Comparison of ENCODE assay signal across 19 cellular contexts in the genomic region with DNA sequence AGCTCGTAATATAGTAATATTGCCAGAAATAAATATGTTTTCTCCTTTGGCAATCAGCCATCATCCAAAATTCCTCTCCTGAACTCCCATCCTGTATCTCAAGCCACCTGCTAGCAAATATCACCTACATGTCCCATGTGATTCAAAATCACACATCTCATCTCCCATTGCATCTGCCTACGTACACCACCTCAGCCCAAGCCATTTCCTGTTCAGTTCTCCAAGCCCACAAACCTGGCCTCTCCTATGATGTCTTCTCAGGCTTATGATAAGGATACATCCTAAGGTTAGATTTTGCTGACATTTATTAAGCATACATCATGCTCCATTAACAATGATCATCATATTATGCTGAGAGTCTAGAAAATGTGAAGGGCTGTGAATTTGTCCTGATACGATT. TPM values are rescaled to one million over a fixed set of nuclear protein-coding genes. Genes with fewer than 3 reads are reported as not detected.
A peak's percentile ranks its signal among the peaks of the same experiment; 100 is the strongest.
DNase-seq lines count a peak whose midpoint lies in the region; ATAC-seq, FAIRE-seq and TF ChIP-seq lines count a peak whose summit lies in the region.
"Had no signal": no experiment of that assay in that cellular context is flagged by ENCODE, and none has a peak within 500 bp of the region (broad histone marks: within the 10 kb centered on the region; RNA-seq: fewer than 3 reads in every experiment).

No MANE protein-coding gene starts in this region.

- intact Hi-C loops in K562 (cut with micrococcal nuclease) = no loop called here

- no peak overlapping the region for H3K27ac ChIP-seq in K562 (ENCODE audit: extremely low read depth, low read depth, low read length)
- H3K27ac ChIP-seq: A549; BLaER1 treated with 17β-estradiol and CSF1 and Interleukin-3, amounts not matched to agents 10 nM and 100 nM; RWPE1 had no signal

- H3K27ac Mint-ChIP-seq in activated naive CD8-positive, alpha-beta T cell = peak overlapping the region; percentile 36
- H3K27ac Mint-ChIP-seq in activated naive CD8-positive, alpha-beta T cell treated with anti-CD3 and anti-CD28 coated beads for 36 hours = no peak overlapping the region
- H3K27ac Mint-ChIP-seq in T-helper 2 cell treated with Interferon-gamma antibody and Interleukin-4, amounts not matched to agents 5 μg/mL and 100 μg/mL, for 36 hours = peak overlapping the region; percentile 28
- H3K27ac Mint-ChIP-seq in endothelial cell (ENCODE audit: unreplicated experiment) = no peak overlapping the region
- H3K27ac Mint-ChIP-seq: HFFc6 had no signal

- no peak overlapping the region for H3K9ac ChIP-seq in K562 (ENCODE audit: insufficient read depth in 1 of 2, low read depth in 2 of 2, low read length in 2 of 2)
- H3K9ac ChIP-seq: BLaER1 treated with 17β-estradiol and CSF1 and Interleukin-3, amounts not matched to agents 10 nM and 100 nM had no signal

- no peaks in the 10 kb centered on the region for H3K9me3 Mint-ChIP-seq in activated naive CD8-positive, alpha-beta T cell (ENCODE audit: low read depth)
- H3K9me3 Mint-ChIP-seq in activated naive CD8-positive, alpha-beta T cell treated with anti-CD3 and anti-CD28 coated beads for 36 hours = no peaks in the 10 kb centered on the region
- H3K9me3 Mint-ChIP-seq in T-helper 2 cell treated with Interferon-gamma antibody and Interleukin-4, amounts not matched to agents 5 μg/mL and 100 μg/mL, for 36 hours = no peaks in the 10 kb centered on the region
- H3K9me3 Mint-ChIP-seq in endothelial cell (ENCODE audit: unreplicated experiment) = no peaks in the 10 kb centered on the region
- H3K9me3 Mint-ChIP-seq: HFFc6 had no signal

- H4K20me1 ChIP-seq in K562 (replicated peaks; ENCODE audit: control insufficient read depth, insufficient read depth, low read length) = no peaks in the 10 kb centered on the region

- no peaks in the 10 kb centered on the region for H3K4me1 ChIP-seq in K562 (replicated peaks in 1 of 2; ENCODE audit: control insufficient read depth in 2 of 2, insufficient read depth in 2 of 2, low read length in 2 of 2)
- H3K4me1 ChIP-seq: A549; BLaER1 treated with 17β-estradiol and CSF1 and Interleukin-3, amounts not matched to agents 10 nM and 100 nM had no signal

- H3K9me1 ChIP-seq in K562 (ENCODE audit: control insufficient read depth, insufficient read depth, low read length) = no peaks in the 10 kb centered on the region

- CTCF ChIA-PET in K562 (lab: Yijun Ruan, JAX; ENCODE audit: low intra/inter-chr PET ratio) = interaction anchor here (0.6 kb wide), 1 partner anchor 232 kb away, joined by 3 read pairs; no protein-coding TSS in a partner anchor

- WGBS in K562 (ENCODE audit: insufficient coverage, low coverage, missing lambda C conversion rate) = 96% methylated on average over 3 of the region's 3 CpGs

- BruUV-seq in K562 (replicated peaks; lab: Mats Ljungman, UMichigan) = TSS peak; percentile 20

- H3K4me3 Mint-ChIP-seq in activated naive CD8-positive, alpha-beta T cell = no peak overlapping the region
- no peak overlapping the region for H3K4me3 Mint-ChIP-seq in activated naive CD8-positive, alpha-beta T cell treated with anti-CD3 and anti-CD28 coated beads for 36 hours
- no peak overlapping the region for H3K4me3 Mint-ChIP-seq in T-helper 2 cell treated with Interferon-gamma antibody and Interleukin-4, amounts not matched to agents 5 μg/mL and 100 μg/mL, for 36 hours
- no peak overlapping the region for H3K4me3 Mint-ChIP-seq in endothelial cell (ENCODE audit: unreplicated experiment)
- H3K4me3 Mint-ChIP-seq: HFFc6 had no signal

- no peak overlapping the region for H2AFZ ChIP-seq in K562 (ENCODE audit: low read depth, low read length)

- H3K9me3 ChIP-seq in K562 (replicated peaks; ENCODE audit: control insufficient read depth, insufficient read depth, low read depth, low read length) = no peaks in the 10 kb centered on the region
- H3K9me3 ChIP-seq: A549; BLaER1 treated with 17β-estradiol and CSF1 and Interleukin-3, amounts not matched to agents 10 nM and 100 nM had no signal

- TF ChIP-seq EP300 in K562 (IDR thresholded peaks at IDR 0.05; ENCODE audit: low read length) = no peak

- no peak for TF ChIP-seq CTCF in K562 (IDR thresholded peaks at IDR 0.05 in 2 of 3, conservative IDR thresholded peaks at IDR 0.05 in 1 of 3; ENCODE audit: insufficient read depth in 2 of 3, low read depth in 1 of 3, low read length in 3 of 3)
- TF ChIP-seq CTCF in endothelial cell (IDR thresholded peaks at IDR 0.05; ENCODE audit: unreplicated experiment) = no peak

- TF ChIP-seq POLR2A in K562 (conservative IDR thresholded peaks at IDR 0.05) (no peak), GM12891 (IDR thresholded peaks at IDR 0.05; ENCODE audit: low read depth, low read length) (no peak)

- peaks cover 9% of the 10 kb centered on the region for H3K36me3 Mint-ChIP-seq in activated naive CD8-positive, alpha-beta T cell
- H3K36me3 Mint-ChIP-seq in activated naive CD8-positive, alpha-beta T cell treated with anti-CD3 and anti-CD28 coated beads for 36 hours = peaks cover 10% of the 10 kb centered on the region
- H3K36me3 Mint-ChIP-seq in T-helper 2 cell treated with Interferon-gamma antibody and Interleukin-4, amounts not matched to agents 5 μg/mL and 100 μg/mL, for 36 hours (ENCODE audit: low read depth) = peaks cover 19% of the 10 kb centered on the region
- peaks cover 11% of the 10 kb centered on the region for H3K36me3 Mint-ChIP-seq in endothelial cell (ENCODE audit: low read depth, unreplicated experiment)

- peaks cover 17% of the 10 kb centered on the region for H3K4me1 Mint-ChIP-seq in activated naive CD8-positive, alpha-beta T cell (ENCODE audit: low read depth)
- H3K4me1 Mint-ChIP-seq in activated naive CD8-positive, alpha-beta T cell treated with anti-CD3 and anti-CD28 coated beads for 36 hours = peaks cover 4% of the 10 kb centered on the region
- peaks cover 16% of the 10 kb centered on the region for H3K4me1 Mint-ChIP-seq in T-helper 2 cell treated with Interferon-gamma antibody and Interleukin-4, amounts not matched to agents 5 μg/mL and 100 μg/mL, for 36 hours (ENCODE audit: low read depth)
- H3K4me1 Mint-ChIP-seq in endothelial cell (ENCODE audit: unreplicated experiment) = no peaks in the 10 kb centered on the region

- ATAC-seq in K562 = no peak
- no peak for ATAC-seq in HG02970 (IDR thresholded peaks at IDR 0.05; ENCODE audit: low FRiP score, unreplicated experiment)
- ATAC-seq: A549 had no signal

- FAIRE-seq in K562 (lab: Jason Lieb, UNC) (peak; percentile 58), GM12891 (lab: Jason Lieb, UNC) (no peak)
- FAIRE-seq: A549, GM19239 had no signal

- H3K27me3 ChIP-seq in K562 (ENCODE audit: control insufficient read depth in 2 of 2, insufficient read depth in 2 of 2, low read length in 2 of 2) = no peaks in the 10 kb centered on the region
- H3K27me3 ChIP-seq: BLaER1 treated with 17β-estradiol and CSF1 and Interleukin-3, amounts not matched to agents 10 nM and 100 nM had no signal

- in situ Hi-C loops in K562 (cut with MboI) = no loop called here

- no peak overlapping the region for H3K4me3 ChIP-seq in K562
- H3K4me3 ChIP-seq: A549; BLaER1 treated with 17β-estradiol and CSF1 and Interleukin-3, amounts not matched to agents 10 nM and 100 nM had no signal

- H3K4me2 ChIP-seq in K562 (ENCODE audit: insufficient read depth, low read length) = no peak overlapping the region
- H3K4me2 ChIP-seq: A549; BLaER1 treated with 17β-estradiol and CSF1 and Interleukin-3, amounts not matched to agents 10 nM and 100 nM had no signal

- peaks cover 51% of the 10 kb centered on the region for H3K36me3 ChIP-seq in K562 (ENCODE audit: control insufficient read depth, insufficient read depth, low read length)

- no peak for DNase-seq in activated naive CD8-positive, alpha-beta T cell treated with anti-CD3 and anti-CD28 coated beads for 36 hours
- DNase-seq in T-helper 2 cell treated with Interferon-gamma antibody and Interleukin-4, amounts not matched to agents 5 μg/mL and 100 μg/mL, for 36 hours (ENCODE audit: low spot score) = no peak
- DNase-seq in K562 (ENCODE audit: extremely low read depth in 1 of 4, low spot score in 3 of 4) (no peak), GM12891 (ENCODE audit: insufficient read length, low spot score) (no peak), endothelial cell (ENCODE audit: low spot score) (no peak)
- DNase-seq: COR-L47, EL, HFFc6, IMR-90, NCI-H1105, NCI-H1694 treated with DMSO at 0.1 percent for 48 hours, NCI-H2107, NCI-H69 had no signal

- no peaks in the 10 kb centered on the region for H3K27me3 Mint-ChIP-seq in activated naive CD8-positive, alpha-beta T cell
- H3K27me3 Mint-ChIP-seq in activated naive CD8-positive, alpha-beta T cell treated with anti-CD3 and anti-CD28 coated beads for 36 hours = no peaks in the 10 kb centered on the region
- H3K27me3 Mint-ChIP-seq in T-helper 2 cell treated with Interferon-gamma antibody and Interleukin-4, amounts not matched to agents 5 μg/mL and 100 μg/mL, for 36 hours (ENCODE audit: low read depth) = no peaks in the 10 kb centered on the region
- no peaks in the 10 kb centered on the region for H3K27me3 Mint-ChIP-seq in endothelial cell (ENCODE audit: unreplicated experiment)

- POLR2A ChIA-PET in K562 (lab: Yijun Ruan, JAX) = interaction anchor here (0.6 to 1.1 kb wide), 2 partner anchors 13 to 99 kb away, joined by 3 read pairs; no protein-coding TSS in a partner anchor

- TF ChIP-seq RAD21 in K562 (CRISPR knock-in tag; conservative IDR thresholded peaks at IDR 0.05 in 1 of 2, IDR thresholded peaks at IDR 0.05 in 1 of 2) = no peak

- peaks cover 6% of the 10 kb centered on the region; the same call in 1 of the 3 replicates for H3K79me2 ChIP-seq in K562 (ENCODE audit: control insufficient read depth, insufficient read depth, low read length)

RNA-seq across cellular contexts. Expression of a gene that starts 31.9 kb away (rescaled TPM):
- 10 to 100 TPM; 40.9 to 41.3 TPM for total RNA-seq in activated naive CD8-positive, alpha-beta T cell treated with anti-CD3 and anti-CD28 coated beads for 36 hours
- total RNA-seq in K562 (2011; cell fraction: chromatin; rRNA removed; ENCODE audit: low replicate concordance) = 73.6 and 117 TPM in 2 replicates
- 48.4 and 49.3 TPM in 2 replicates for total RNA-seq in K562 (2011; cell fraction: nucleolus; rRNA removed)
- 95.9 and 98.1 TPM in 2 replicates for total RNA-seq in K562 (2011; cell fraction: nucleoplasm; rRNA removed)
- 26.5 and 38.1 TPM in 2 replicates for total RNA-seq in K562 (2014; rRNA removed)
- 44.0 and 47.2 TPM in 2 replicates for total RNA-seq in K562 (2014; rRNA removed; fragmentation: Illumina TruSeq; extraction: Trizol)
- 37.6 and 38.8 TPM in 2 replicates for total RNA-seq in K562 (2015; rRNA removed; fragmentation: Illumina TruSeq; extraction: Trizol)
- 37.2 and 39.3 TPM in 2 replicates for total RNA-seq in K562 (2021)
- 57.4 and 95.0 TPM in 2 replicates for polyA plus RNA-seq in K562 (2011; rRNA removed)
- polyA plus RNA-seq in K562 (2011; cell fraction: cytosol; rRNA removed) = 31.6 and 94.3 TPM in 2 replicates
- 11.6 and 17.6 TPM in 2 replicates for polyA plus RNA-seq in K562 (2011; cell fraction: nucleus; rRNA removed)
- polyA plus RNA-seq in K562 (2012) = 29.1 and 38.0 TPM in 2 replicates
- polyA plus RNA-seq in K562 (2014; fragmentation: Illumina TruSeq; extraction: Trizol) = 56.2 and 70.1 TPM in 2 replicates
- polyA plus RNA-seq in K562 (2014; fragmentation: Nextera tagmentation; extraction: Ambion mirVana) = 10 to 100 TPM; 12.3 to 20.4 TPM
- polyA plus RNA-seq in K562 (2014; rRNA removed) = 40.2 and 52.1 TPM in 2 replicates
- 34.0 and 34.5 TPM in 2 replicates for polyA minus RNA-seq in K562 (2011; rRNA and poly(A)+ RNA removed)
- 12.3 and 15.7 TPM in 2 replicates for polyA minus RNA-seq in K562 (2011; cell fraction: cytosol; rRNA and poly(A)+ RNA removed)
- 7.4 and 13.0 TPM in 2 replicates for polyA minus RNA-seq in K562 (2011; cell fraction: nucleus; rRNA and poly(A)+ RNA removed)
- 26.3 TPM for polyA plus RNA-seq in GM12891 (2012; ENCODE audit: low read depth, missing spikeins)
- 88.1 TPM for total RNA-seq in endothelial cell (ENCODE audit: unreplicated experiment)

RNA-seq across cellular contexts. Expression of a gene that starts 37.2 kb away (rescaled TPM):
- 10 to 100 TPM; 28.6 to 29.7 TPM for total RNA-seq in activated naive CD8-positive, alpha-beta T cell treated with anti-CD3 and anti-CD28 coated beads for 36 hours
- 44.8 and 124 TPM in 2 replicates for total RNA-seq in K562 (2011; cell fraction: chromatin; rRNA removed; ENCODE audit: low replicate concordance)
- total RNA-seq in K562 (2011; cell fraction: nucleolus; rRNA removed) = 21.3 and 25.9 TPM in 2 replicates
- total RNA-seq in K562 (2011; cell fraction: nucleoplasm; rRNA removed) = 42.8 and 45.4 TPM in 2 replicates
- total RNA-seq in K562 (2014; rRNA removed) (22.0 and 25.3 TPM in 2 replicates), K562 (2014; rRNA removed; fragmentation: Illumina TruSeq; extraction: Trizol) (34.8 and 38.0 TPM in 2 replicates), K562 (2015; rRNA removed; fragmentation: Illumina TruSeq; extraction: Trizol) (26.3 and 29.9 TPM in 2 replicates), K562 (2021) (27.1 and 27.8 TPM in 2 replicates), endothelial cell (ENCODE audit: unreplicated experiment) (40.6 TPM)
- polyA plus RNA-seq in K562 (2011; rRNA removed) (17.0 and 27.4 TPM in 2 replicates), K562 (2014; fragmentation: Illumina TruSeq; extraction: Trizol) (19.6 and 20.5 TPM in 2 replicates), K562 (2014; fragmentation: Nextera tagmentation; extraction: Ambion mirVana) (1 to 10 TPM; 4.1 to 5.8 TPM), K562 (2014; rRNA removed) (17.6 and 19.2 TPM in 2 replicates)
- 7.5 and 8.0 TPM in 2 replicates for polyA plus RNA-seq in K562 (2011; cell fraction: cytosol; rRNA removed)
- polyA plus RNA-seq in K562 (2011; cell fraction: nucleus; rRNA removed) = 11.4 and 11.8 TPM in 2 replicates
- 12.4 and 13.4 TPM in 2 replicates for polyA plus RNA-seq in K562 (2012)
- 46.2 and 46.6 TPM in 2 replicates for polyA minus RNA-seq in K562 (2011; rRNA and poly(A)+ RNA removed)
- polyA minus RNA-seq in K562 (2011; cell fraction: cytosol; rRNA and poly(A)+ RNA removed) = 10.0 and 15.1 TPM in 2 replicates
- 19.7 and 24.2 TPM in 2 replicates for polyA minus RNA-seq in K562 (2011; cell fraction: nucleus; rRNA and poly(A)+ RNA removed)
- polyA plus RNA-seq in GM12891 (2012; ENCODE audit: low read depth, missing spikeins) = 10.6 TPM

Comparison
In these comparisons a context has a peak if more than half of its experiments do, and no peak if none do; other contexts are left out.
1. H3K27ac Mint-ChIP-seq: peak in activated naive CD8-positive, alpha-beta T cell (single experiment) and T-helper 2 cell treated with Interferon-gamma antibody and Interleukin-4, amounts not matched to agents 5 μg/mL and 100 μg/mL, for 36 hours (single experiment); none in activated naive CD8-positive, alpha-beta T cell treated with anti-CD3 and anti-CD28 coated beads for 36 hours (single experiment) and endothelial cell (single experiment).